Comparison of ENCODE assay signal across 8 cellular contexts in genomic region chr9:97237951-97238851, GRCh38.
DNase-seq lines count a peak whose midpoint lies in the region; ATAC-seq and TF ChIP-seq lines count a peak whose summit lies in the region.

No MANE protein-coding gene starts in this region.

- H3K36me3 Mint-ChIP-seq in endodermal cell (ENCODE audit: low read depth): peaks cover 17% of the 10 kb centered on the region

- H3K27ac ChIP-seq in endodermal cell (ENCODE audit: low read depth, low read length): peak overlapping the region; percentile 62
- peak overlapping the region; percentile 95 for H3K27ac ChIP-seq in mesenchymal stem cell (ENCODE audit: low read length, poor library complexity, severe bottlenecking)

- peak overlapping the region; percentile 89 for H4K8ac ChIP-seq in mesenchymal stem cell (ENCODE audit: low read length)

- H3K9me3 ChIP-seq in endodermal cell (ENCODE audit: control insufficient read depth, low read length) (no peaks in the 10 kb centered on the region), mesenchymal stem cell (ENCODE audit: control insufficient read depth, low read length) (no peaks in the 10 kb centered on the region)

- H2BK15ac ChIP-seq in mesenchymal stem cell (ENCODE audit: low read depth, poor library complexity, severe bottlenecking): peak overlapping the region; percentile 0

- WGBS in endodermal cell (ENCODE audit: insufficient coverage in 1 of 2, insufficient read length in 1 of 2), 2 experiments: 11 to 14% methylated on average over 32 to 58 of the region's 58 CpGs
- 1% methylated on average over 52 of the region's 58 CpGs for WGBS in mesenchymal stem cell

- no peak overlapping the region for H2BK120ac ChIP-seq in mesenchymal stem cell (ENCODE audit: low read depth, low read length)

- no peak overlapping the region for H2BK12ac ChIP-seq in mesenchymal stem cell (ENCODE audit: low read length in 2 of 2)

- no peak overlapping the region for H4K91ac ChIP-seq in mesenchymal stem cell (ENCODE audit: low read length)

- H3K4me3 ChIP-seq in endodermal cell (ENCODE audit: low read length) (peak overlapping the region; percentile 93), mesenchymal stem cell (ENCODE audit: insufficient read depth in 1 of 2, low read depth in 1 of 2, low read length in 2 of 2) (peak overlapping the region; percentile 72 to 83)

- H3K36me3 ChIP-seq in endodermal cell (ENCODE audit: control insufficient read depth, insufficient read depth, low read length) (peaks cover 8% of the 10 kb centered on the region), mesenchymal stem cell (ENCODE audit: control insufficient read depth in 1 of 2, insufficient read depth in 2 of 2, low read depth in 1 of 2, low read length in 2 of 2) (no peaks in the 10 kb centered on the region)

- peak overlapping the region in 1 of 2 experiments; percentile 59 for H3K23ac ChIP-seq in mesenchymal stem cell (ENCODE audit: low read length in 2 of 2)

- ATAC-seq in HG03521 (IDR thresholded peaks at IDR 0.05; ENCODE audit: unreplicated experiment): peak; percentile 75
- ATAC-seq in HG02610 (IDR thresholded peaks at IDR 0.05; ENCODE audit: unreplicated experiment): no peak

- peak overlapping the region; percentile 37 for H2BK5ac ChIP-seq in mesenchymal stem cell (ENCODE audit: low read depth, low read length, poor library complexity, severe bottlenecking)

- TF ChIP-seq CTCF in endodermal cell (conservative IDR thresholded peaks at IDR 0.05): no peak

- H3K9me3 Mint-ChIP-seq in endodermal cell: peaks cover 3% of the 10 kb centered on the region

- H3K27me3 ChIP-seq in endodermal cell (ENCODE audit: control insufficient read depth, insufficient read depth, low read length, poor library complexity, severe bottlenecking) (no peaks in the 10 kb centered on the region), mesenchymal stem cell (ENCODE audit: control insufficient read depth in 1 of 2, insufficient read depth in 1 of 2, low read length in 2 of 2) (no peaks in the 10 kb centered on the region)

- H2AFZ ChIP-seq in mesenchymal stem cell (ENCODE audit: low read depth, low read length): peak overlapping the region; percentile 98

- H3K14ac ChIP-seq in mesenchymal stem cell (ENCODE audit: low read length in 2 of 2): peak overlapping the region in 1 of 2 experiments; percentile 60

- H3K18ac ChIP-seq in mesenchymal stem cell (ENCODE audit: low read depth in 1 of 2, low read length in 2 of 2): peak overlapping the region; percentile 76 to 97

- H3K27me3 Mint-ChIP-seq in endodermal cell (ENCODE audit: insufficient read depth): no peaks in the 10 kb centered on the region

- peaks cover 24% of the 10 kb centered on the region for H3K4me1 Mint-ChIP-seq in endodermal cell

- peak overlapping the region; percentile 96 for H3K27ac Mint-ChIP-seq in endodermal cell

- H2AK5ac ChIP-seq in mesenchymal stem cell (ENCODE audit: low read length, severe bottlenecking): no peak overlapping the region

- H3K4ac ChIP-seq in mesenchymal stem cell (ENCODE audit: low read depth in 1 of 2, low read length in 2 of 2): peak overlapping the region; percentile 15 to 93

- H3K4me1 ChIP-seq in endodermal cell (ENCODE audit: control insufficient read depth, insufficient read depth, low read length): peaks cover under 1% of the 10 kb centered on the region
- H3K4me1 ChIP-seq in mesenchymal stem cell (ENCODE audit: control insufficient read depth, insufficient read depth, low read depth, low read length): peaks cover 2% of the 10 kb centered on the region

- H3K4me3 Mint-ChIP-seq in endodermal cell: peak overlapping the region; percentile 91

- H3K9ac ChIP-seq in endodermal cell (ENCODE audit: extremely low read depth, low read length, poor library complexity, severe bottlenecking) (peak overlapping the region; percentile 55), mesenchymal stem cell (ENCODE audit: low read length) (peak overlapping the region; percentile 81)

- DNase-seq in DMS 273 (lab: John Stamatoyannopoulos, UW; ENCODE audit: unreplicated experiment) (peak; percentile 86), NOMO-1 treated with DMSO at 0.1 percent for 48 hours (lab: John Stamatoyannopoulos, UW; ENCODE audit: unreplicated experiment) (peak; percentile 65), endodermal cell (peak; percentile 91), mesenchymal stem cell (peak; percentile 77)
- DNase-seq in activated CD8-positive, alpha-beta memory T cell treated with anti-CD3 and anti-CD28 coated beads, Interleukin-2, amount 50 U/mL, for 48 hours: peak; percentile 85
- DNase-seq in stimulated activated CD4-positive, alpha-beta T cell treated with anti-CD3 and anti-CD28 coated beads, TNF-alpha, amount 100 ng/mL, for 48 hours (ENCODE audit: low read depth in 3 of 3): peak; percentile 52 to 65 (median 61)

- H3K4me2 ChIP-seq in mesenchymal stem cell (ENCODE audit: low read length, poor library complexity, severe bottlenecking): peak overlapping the region; percentile 81

- peaks cover 11% of the 10 kb centered on the region for H3K79me1 ChIP-seq in mesenchymal stem cell (replicated peaks; ENCODE audit: low read length, poor library complexity, severe bottlenecking)
